ENCODE assay signal across 11 cellular contexts in genomic region chr14:64715146-64715627, GRCh38. TPM values are rescaled to one million over a fixed set of nuclear protein-coding genes. Genes with fewer than 3 reads are reported as not detected.
DNase-seq lines count a peak whose midpoint lies in the region; ATAC-seq and TF ChIP-seq lines count a peak whose summit lies in the region.
"Had no signal": no experiment of that assay in that cellular context is flagged by ENCODE, and none has a peak within 500 bp of the region (broad histone marks: within the 10 kb centered on the region; RNA-seq: fewer than 3 reads in every experiment).

No MANE protein-coding gene starts in this region.

- TF ChIP-seq POLR2A in gastroesophageal sphincter (IDR thresholded peaks at IDR 0.05) (no peak), ovary (IDR thresholded peaks at IDR 0.05) (no peak)

- TF ChIP-seq EP300 in gastroesophageal sphincter (IDR thresholded peaks at IDR 0.05) (no peak), ovary (IDR thresholded peaks at IDR 0.05) (no peak)

- H3K36me3 ChIP-seq in right atrium auricular region (no peaks in the 10 kb centered on the region), gastroesophageal sphincter (no peaks in the 10 kb centered on the region), ovary (no peaks in the 10 kb centered on the region)

- H3K9me3 ChIP-seq in right atrium auricular region = peaks cover 0 to 6% of the 10 kb centered on the region in 2 donors
- H3K9me3 ChIP-seq in gastroesophageal sphincter = peaks cover 0 to 14% (median 0%) of the 10 kb centered on the region in 3 donors
- H3K9me3 ChIP-seq in ovary = no peaks in the 10 kb centered on the region

- intact Hi-C loops in left ventricle myocardium superior (cut with micrococcal nuclease) = no loop called here
- intact Hi-C loops in ovary (cut with DNase I) = loop anchor here in 1 of 4 donors (5.0 kb wide), 1 partner anchor 42 kb away; no protein-coding TSS in a partner anchor

- ATAC-seq in left ventricle myocardium superior (no peak), gastroesophageal sphincter (no peak), GM19324 (IDR thresholded peaks at IDR 0.05; ENCODE audit: low FRiP score, unreplicated experiment) (no peak)

- peak overlapping the region; percentile 82 to 86 for H3K27ac ChIP-seq in right atrium auricular region
- H3K27ac ChIP-seq in gastroesophageal sphincter = peak overlapping the region in 3 of 4 donors; percentile 78 to 83 (median 81)
- peak overlapping the region; percentile 70 to 74 for H3K27ac ChIP-seq in ovary

- TF ChIP-seq CTCF in right atrium auricular region (IDR thresholded peaks at IDR 0.05) (no peak), gastroesophageal sphincter (IDR thresholded peaks at IDR 0.05) (no peak), ovary (IDR thresholded peaks at IDR 0.05) (no peak)

- WGBS in gastroesophageal sphincter (ENCODE audit: low coverage in 1 of 2), 2 donors = 44 to 59% methylated on average over 3 to 4 of the region's 4 CpGs
- 26 to 37% (median 31%) methylated on average over 4 of the region's 4 CpGs for WGBS in ovary, 3 donors

- H3K4me1 ChIP-seq in right atrium auricular region (peaks cover 0 to 70% of the 10 kb centered on the region in 2 donors), gastroesophageal sphincter (peaks cover 15 to 77% (median 30%) of the 10 kb centered on the region in 3 donors), ovary (ENCODE audit: insufficient read depth) (peaks cover 31% of the 10 kb centered on the region)

- DNase-seq in right atrium auricular region (ENCODE audit: low spot score) (no peak), left ventricle myocardium superior (no peak), ovary (peak in 1 of 5 donors; percentile 17), NCI-H1436 (lab: John Stamatoyannopoulos, UW) (no peak), NCI-H510A (lab: John Stamatoyannopoulos, UW) (no peak), HPDE6-E6E7 (ENCODE audit: extremely low spot score) (no peak)
- DNase-seq: DMS79; NCI-H524; stimulated activated CD4-positive, alpha-beta T cell treated with anti-CD3 and anti-CD28 coated beads, Interleukin-4, amount 100 ng/mL, for 24 hours had no signal

- H3K27me3 ChIP-seq in right atrium auricular region (no peaks in the 10 kb centered on the region), gastroesophageal sphincter (no peaks in the 10 kb centered on the region), ovary (no peaks in the 10 kb centered on the region)

- H3K4me3 ChIP-seq in right atrium auricular region (peak overlapping the region in 1 of 2 donors; percentile 44), gastroesophageal sphincter (peak overlapping the region in 1 of 2 donors; percentile 50), ovary (peak overlapping the region; percentile 38)

RNA-seq across cellular contexts. Expression of gene PLEKHG3, which starts 11.0 kb away (rescaled TPM):
- total RNA-seq in right atrium auricular region (10 to 100 TPM; 26.1 to 28.1 TPM), left ventricle myocardium superior (22.0 TPM), gastroesophageal sphincter (10 to 100 TPM; 44.2 to 79.4 (median 57.7) TPM), ovary (10 to 100 TPM; 17.5 to 92.9 (median 78.4) TPM)
- polyA plus RNA-seq in ovary = 10 to 100 TPM; 26.3 to 34.2 TPM
